34 cellular contexts compared by ENCODE assay signal in the genomic region with DNA sequence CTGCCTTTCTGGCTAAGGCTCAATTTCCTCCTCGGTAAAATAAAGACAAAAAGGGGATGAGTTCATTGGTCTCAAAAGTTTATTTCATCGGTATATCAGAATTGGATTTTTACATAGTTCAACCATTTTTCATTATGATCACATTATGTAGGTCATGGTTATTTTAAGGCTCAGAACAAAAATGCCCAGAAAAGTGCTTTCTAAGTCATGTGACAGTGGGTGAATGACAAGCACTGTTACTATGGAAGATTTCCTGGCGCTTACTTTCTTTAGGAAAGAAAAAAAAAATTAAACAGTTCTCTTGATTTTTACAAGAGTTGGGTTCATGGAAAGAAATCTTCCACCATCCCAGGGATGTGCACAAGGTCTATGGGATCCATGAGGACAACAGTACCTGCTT.
"Had no signal": no experiment of that assay in that cellular context is flagged by ENCODE, and none has a peak within 500 bp of the region (broad histone marks: within the 10 kb centered on the region; RNA-seq: fewer than 3 reads in every experiment).

No MANE protein-coding gene starts in this region.

- DNase-seq: Karpas-422, Kasumi-1, MG63, MM.1S, MV-4-11, NCI-H1048, NCI-H1092, NCI-H1092 treated with DMSO at 0.1 percent for 48 hours, NCI-H1105, NCI-H1105 treated with DMSO at 0.1 percent for 48 hours, NCI-H1417, NCI-H1417 treated with DMSO at 0.1 percent for 48 hours, NCI-H1436, NCI-H1436 treated with DMSO at 0.1 percent for 48 hours, NCI-H146, NCI-H1694, NCI-H1694 treated with DMSO at 0.1 percent for 48 hours, NCI-H187, NCI-H187 treated with DMSO at 0.1 percent for 48 hours, NCI-H1930, NCI-H2029, NCI-H2029 treated with DMSO at 0.1 percent for 48 hours, NCI-H2081, NCI-H2081 treated with DMSO at 0.1 percent for 48 hours, NCI-H2107, NCI-H2171, NCI-H2171 treated with DMSO at 0.1 percent for 48 hours, NCI-H2227 treated with DMSO at 0.1 percent for 48 hours, NCI-H226, NCI-H345, NCI-H446, NCI-H446 treated with DMSO at 0.1 percent for 48 hours, NCI-H510A, NCI-H510A treated with DMSO at 0.1 percent for 48 hours had no signal

- H3K36me3 ChIP-seq: MG63 had no signal

- H3K9me3 ChIP-seq: MG63 had no signal

- H3K4me3 ChIP-seq: MG63 had no signal
